In genomic region chr1:53367503-53368313, GRCh38 we compare ENCODE assay signal across 10 cellular contexts.
DNase-seq lines count a peak whose midpoint lies in the region; ATAC-seq and TF ChIP-seq lines count a peak whose summit lies in the region.
"Had no signal": no experiment of that assay in that cellular context is flagged by ENCODE, and none has a peak within 500 bp of the region (broad histone marks: within the 10 kb centered on the region; RNA-seq: fewer than 3 reads in every experiment).

No MANE protein-coding gene starts in this region.

- H3K27ac Mint-ChIP-seq in activated T-cell treated with anti-CD3 and anti-CD28 coated beads, Interleukin-2, amount 50 U/mL, for 24 hours = peak overlapping the region; percentile 82

- peak overlapping the region; percentile 61 for H3K4me3 ChIP-seq in GM12865 (ENCODE audit: low read depth, low read length)
- H3K4me3 ChIP-seq: lower lobe of right lung had no signal

- H3K9me3 Mint-ChIP-seq in activated T-cell treated with anti-CD3 and anti-CD28 coated beads, Interleukin-2, amount 50 U/mL, for 24 hours = no peaks in the 10 kb centered on the region

- peak overlapping the region; percentile 65 for H3K4me3 Mint-ChIP-seq in activated T-cell treated with anti-CD3 and anti-CD28 coated beads, Interleukin-2, amount 50 U/mL, for 24 hours

- DNase-seq in GM12865 (ENCODE audit: low read depth) = peak; percentile 89
- DNase-seq in activated T-cell treated with anti-CD3 and anti-CD28 coated beads, Interleukin-2, amount 50 U/mL, for 24 hours = peak; percentile 46
- peak; percentile 54 for DNase-seq in pons (ENCODE audit: low spot score)
- no peak for DNase-seq in NCI-H187 (lab: John Stamatoyannopoulos, UW)
- no peak for DNase-seq in DMS 273 (lab: John Stamatoyannopoulos, UW; ENCODE audit: unreplicated experiment)
- no peak for DNase-seq in NCI-H2029 (lab: John Stamatoyannopoulos, UW)
- DNase-seq: lower lobe of right lung had no signal

- H3K36me3 ChIP-seq in KOPT-K1 (ENCODE audit: insufficient read depth, low read length) = no peaks in the 10 kb centered on the region
- H3K36me3 ChIP-seq: lower lobe of right lung had no signal

- H3K36me3 Mint-ChIP-seq in activated T-cell treated with anti-CD3 and anti-CD28 coated beads, Interleukin-2, amount 50 U/mL, for 24 hours (ENCODE audit: low read depth) = no peaks in the 10 kb centered on the region

- no peaks in the 10 kb centered on the region for H3K27me3 Mint-ChIP-seq in activated T-cell treated with anti-CD3 and anti-CD28 coated beads, Interleukin-2, amount 50 U/mL, for 24 hours

- peaks cover 20% of the 10 kb centered on the region for H3K4me1 Mint-ChIP-seq in activated T-cell treated with anti-CD3 and anti-CD28 coated beads, Interleukin-2, amount 50 U/mL, for 24 hours (ENCODE audit: low read depth)

- no peaks in the 10 kb centered on the region for H3K9me3 ChIP-seq in KOPT-K1 (ENCODE audit: insufficient read depth, low read length, poor library complexity, severe bottlenecking)
- H3K9me3 ChIP-seq: lower lobe of right lung had no signal

- no peak for TF ChIP-seq CTCF in GM12865 (IDR thresholded peaks at IDR 0.05; ENCODE audit: insufficient read depth, low read depth, low read length, missing control alignments)

- peak; percentile 80 for ATAC-seq in GM21526 (IDR thresholded peaks at IDR 0.05; ENCODE audit: low FRiP score, unreplicated experiment)
- ATAC-seq: HCT116 had no signal

- peak overlapping the region; percentile 65 for H3K27ac ChIP-seq in KOPT-K1 (ENCODE audit: low read depth, low read length, poor library complexity, severe bottlenecking)
- H3K27ac ChIP-seq: lower lobe of right lung had no signal

Comparison
In these comparisons a context has a peak if more than half of its experiments do, and no peak if none do; other contexts are left out.
1. DNase-seq: peak in GM12865 (single experiment), activated T-cell treated with anti-CD3 and anti-CD28 coated beads, Interleukin-2, amount 50 U/mL, for 24 hours (single experiment) and pons (single experiment); none in NCI-H187 (0 of 2), DMS 273 (single experiment) and NCI-H2029 (single experiment).